ENCODE assay signal across 19 cellular contexts in the genomic region with DNA sequence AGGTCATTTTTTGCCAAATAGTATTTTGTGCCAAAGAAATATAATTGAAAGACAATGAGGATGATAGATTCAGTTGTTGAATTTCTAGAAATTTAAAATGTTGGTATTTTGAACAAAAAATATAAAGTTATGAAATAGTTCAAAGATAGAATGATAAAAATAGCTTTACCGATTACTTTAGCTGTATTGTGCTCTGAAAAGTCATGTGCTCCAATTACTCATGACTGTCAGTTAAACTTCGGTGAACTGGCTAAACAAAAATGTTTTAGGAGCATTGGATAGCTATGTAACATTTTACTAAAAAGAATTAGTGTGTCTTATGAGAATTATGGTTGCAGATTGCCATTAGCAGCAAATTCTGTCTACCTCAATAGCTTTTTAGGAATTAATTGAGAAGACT.
"Had no signal": no experiment of that assay in that cellular context is flagged by ENCODE, and none has a peak within 500 bp of the region (broad histone marks: within the 10 kb centered on the region; RNA-seq: fewer than 3 reads in every experiment).

No MANE protein-coding gene starts in this region.

- H3K4me1 ChIP-seq: transverse colon had no signal

- H3K36me3 Mint-ChIP-seq: stimulated activated effector memory CD8-positive, alpha-beta T cell treated with anti-CD3 and anti-CD28 coated beads, Interleukin-12 subunit alpha, Interleukin-12 subunit beta, amount 100 ng/mL, for 72 hours had no signal

- DNase-seq: cortex of kidney; dorsolateral prefrontal cortex; effector CD8-positive, alpha-beta T cell; foreskin keratinocyte; head of caudate nucleus; naive thymus-derived CD8-positive, alpha-beta T cell; posterior cingulate gyrus; right cardiac atrium; stimulated activated CD4-positive, alpha-beta T cell treated with anti-CD3 and anti-CD28 coated beads, Interleukin-4, amount 100 ng/mL, for 1 hour; stimulated activated CD8-positive, alpha-beta memory T cell treated with anti-CD3 and anti-CD28 coated beads, Interleukin-4, amount 100 ng/mL, for 48 hours; stimulated activated naive CD8-positive, alpha-beta T cell treated with anti-CD3 and anti-CD28 coated beads, Interleukin-15, amount 100 ng/mL, for 72 hours; transverse colon had no signal

- H2AFZ ChIP-seq: hepatocyte had no signal

- H3K4me3 ChIP-seq: dorsolateral prefrontal cortex, hepatocyte, smooth muscle cell, thoracic aorta, transverse colon had no signal

- ATAC-seq: esophagus mucosa; foreskin keratinocyte; naive thymus-derived CD8-positive, alpha-beta T cell; right cardiac atrium; stimulated activated effector memory CD8-positive, alpha-beta T cell treated with anti-CD3 and anti-CD28 coated beads, Interleukin-12 subunit alpha, Interleukin-12 subunit beta, amount 100 ng/mL, for 72 hours; stimulated activated naive CD8-positive, alpha-beta T cell treated with anti-CD3 and anti-CD28 coated beads, Interleukin-15, amount 100 ng/mL, for 72 hours had no signal

- H3K27ac Mint-ChIP-seq: naive thymus-derived CD8-positive, alpha-beta T cell; stimulated activated effector memory CD8-positive, alpha-beta T cell treated with anti-CD3 and anti-CD28 coated beads, Interleukin-12 subunit alpha, Interleukin-12 subunit beta, amount 100 ng/mL, for 72 hours; stimulated activated naive CD8-positive, alpha-beta T cell treated with anti-CD3 and anti-CD28 coated beads, Interleukin-15, amount 100 ng/mL, for 72 hours had no signal

- H3K36me3 ChIP-seq: neutrophil, thoracic aorta, transverse colon had no signal

- H3K27me3 ChIP-seq: dorsolateral prefrontal cortex, foreskin keratinocyte, hepatocyte, neutrophil, transverse colon had no signal

- H3K27ac ChIP-seq: dorsolateral prefrontal cortex, foreskin keratinocyte, hepatocyte, neutrophil, thoracic aorta, transverse colon had no signal

- H3K27me3 Mint-ChIP-seq: central memory CD8-positive, alpha-beta T cell; naive thymus-derived CD8-positive, alpha-beta T cell; stimulated activated naive CD8-positive, alpha-beta T cell treated with anti-CD3 and anti-CD28 coated beads, Interleukin-15, amount 100 ng/mL, for 72 hours had no signal

- H3K9me3 ChIP-seq: neutrophil had no signal

- H3K4me3 Mint-ChIP-seq: central memory CD8-positive, alpha-beta T cell; naive thymus-derived CD8-positive, alpha-beta T cell; stimulated activated effector memory CD8-positive, alpha-beta T cell treated with anti-CD3 and anti-CD28 coated beads, Interleukin-12 subunit alpha, Interleukin-12 subunit beta, amount 100 ng/mL, for 72 hours; stimulated activated naive CD8-positive, alpha-beta T cell treated with anti-CD3 and anti-CD28 coated beads, Interleukin-15, amount 100 ng/mL, for 72 hours had no signal

- H3K79me2 ChIP-seq: hepatocyte had no signal

- H3K4me1 Mint-ChIP-seq: central memory CD8-positive, alpha-beta T cell; stimulated activated effector memory CD8-positive, alpha-beta T cell treated with anti-CD3 and anti-CD28 coated beads, Interleukin-12 subunit alpha, Interleukin-12 subunit beta, amount 100 ng/mL, for 72 hours; stimulated activated naive CD8-positive, alpha-beta T cell treated with anti-CD3 and anti-CD28 coated beads, Interleukin-15, amount 100 ng/mL, for 72 hours had no signal

- H3K4me2 ChIP-seq: hepatocyte, smooth muscle cell had no signal
